8 cellular contexts compared by ENCODE assay signal in genomic region chr3:38039899-38040261, GRCh38. TPM values are rescaled to one million over a fixed set of nuclear protein-coding genes. Genes with fewer than 3 reads are reported as not detected.
DNase-seq lines count a peak whose midpoint lies in the region; ATAC-seq, FAIRE-seq and TF ChIP-seq lines count a peak whose summit lies in the region.

No MANE protein-coding gene starts in this region.

- peaks cover 48% of the 10 kb centered on the region for H3K27me3 Mint-ChIP-seq in brain

- H3K27ac ChIP-seq in RWPE2 (ENCODE audit: poor library complexity, severe bottlenecking) (no peak overlapping the region), keratinocyte (ENCODE audit: control insufficient read depth, insufficient read depth, low read length) (no peak overlapping the region)

- H3K36me3 Mint-ChIP-seq in brain: no peaks in the 10 kb centered on the region

- peaks cover 15% of the 10 kb centered on the region for H3K4me1 ChIP-seq in RWPE2 (ENCODE audit: insufficient read depth, poor library complexity, severe bottlenecking)
- peaks cover 16% of the 10 kb centered on the region for H3K4me1 ChIP-seq in keratinocyte (ENCODE audit: control insufficient read depth, extremely low read depth, insufficient read depth, low read length)

- peaks cover 18% of the 10 kb centered on the region for H3K4me1 Mint-ChIP-seq in brain

- no peaks in the 10 kb centered on the region for H3K9me1 ChIP-seq in keratinocyte (ENCODE audit: control insufficient read depth, extremely low read depth, insufficient read depth, low read length)

- H3K9me3 ChIP-seq in RWPE2 (ENCODE audit: severe bottlenecking): no peaks in the 10 kb centered on the region
- no peaks in the 10 kb centered on the region for H3K9me3 ChIP-seq in keratinocyte (ENCODE audit: control insufficient read depth, low read depth, low read length)

- no peaks in the 10 kb centered on the region for H4K20me1 ChIP-seq in keratinocyte (ENCODE audit: control insufficient read depth, extremely low read depth, insufficient read depth, low read length)

- no peak overlapping the region for H3K9ac ChIP-seq in keratinocyte (ENCODE audit: control insufficient read depth, extremely low read depth, insufficient read depth, low read length)

- dilution Hi-C loops in keratinocyte (cut with MboI; ENCODE audit: extremely low pct_ligation_motif_present, low sequenced_read_pairs): no loop called here

- H3K27ac Mint-ChIP-seq in brain: peak overlapping the region in 1 of 5 experiments; percentile 44

- DNase-seq in RWPE2 (ENCODE audit: low spot score) (no peak), keratinocyte (ENCODE audit: low read depth, low spot score) (no peak), NCI-H187 treated with DMSO at 0.1 percent for 48 hours (lab: John Stamatoyannopoulos, UW) (no peak), GM19238 (ENCODE audit: insufficient read length, low spot score) (no peak)
- peak; percentile 22 for DNase-seq in stimulated activated CD4-positive, alpha-beta T cell treated with anti-CD3 and anti-CD28 coated beads, Interleukin-4, amount 100 ng/mL, for 1 hour

- no peak overlapping the region for H2AFZ ChIP-seq in keratinocyte (ENCODE audit: control insufficient read depth, low read length)

- H3K27me3 ChIP-seq in RWPE2 (ENCODE audit: insufficient read depth, poor library complexity, severe bottlenecking) (no peaks in the 10 kb centered on the region), keratinocyte (ENCODE audit: control insufficient read depth, extremely low read depth, insufficient read depth, low read length) (no peaks in the 10 kb centered on the region)

- H3K4me3 Mint-ChIP-seq in brain: peak overlapping the region; percentile 69 to 82 (median 73)

- FAIRE-seq in keratinocyte (lab: Jason Lieb, UNC): no peak

- H3K4me3 ChIP-seq in RWPE2 (ENCODE audit: severe bottlenecking): no peak overlapping the region
- peak overlapping the region in 1 of 3 experiments; percentile 64 for H3K4me3 ChIP-seq in keratinocyte (ENCODE audit: control insufficient read depth in 2 of 3, extremely low read depth in 1 of 3, insufficient read depth in 2 of 3, low read depth in 1 of 3, low read length in 3 of 3)

- ATAC-seq in GM18517 (IDR thresholded peaks at IDR 0.05; ENCODE audit: unreplicated experiment) (peak; percentile 25), HG02852 (IDR thresholded peaks at IDR 0.05; ENCODE audit: unreplicated experiment) (peak; percentile 54), RWPE2 (ENCODE audit: low read depth) (peak; percentile 57; the same call in 2 of the 3 replicates)

- TF ChIP-seq CTCF in RWPE2 (IDR thresholded peaks at IDR 0.05; ENCODE audit: poor library complexity, severe bottlenecking) (no peak), brain (conservative IDR thresholded peaks at IDR 0.05) (no peak), keratinocyte (optimal IDR thresholded peaks at IDR 0.05 in 1 of 3, IDR thresholded peaks at IDR 0.05 in 1 of 3, conservative IDR thresholded peaks at IDR 0.05 in 1 of 3; ENCODE audit: extremely low read depth in 1 of 3, insufficient read depth in 2 of 3, low read length in 3 of 3) (peak in 1 of 3 experiments; percentile 31)

- no peaks in the 10 kb centered on the region for H3K9me3 Mint-ChIP-seq in brain

- H3K79me2 ChIP-seq in keratinocyte (ENCODE audit: control insufficient read depth, insufficient read depth, low read length): no peaks in the 10 kb centered on the region

- no peaks in the 10 kb centered on the region for H3K36me3 ChIP-seq in RWPE2 (ENCODE audit: low read depth)
- no peaks in the 10 kb centered on the region for H3K36me3 ChIP-seq in keratinocyte (ENCODE audit: control insufficient read depth in 2 of 2, extremely low read depth in 1 of 2, insufficient read depth in 2 of 2, low read length in 2 of 2)

- peak overlapping the region; percentile 60 for H3K4me2 ChIP-seq in keratinocyte (ENCODE audit: control insufficient read depth, extremely low read depth, insufficient read depth, low read depth, low read length)

RNA-seq across cellular contexts. Expression of gene DLEC1, which starts 0.9 kb away (rescaled TPM):
- polyA plus RNA-seq in brain (ENCODE audit: insufficient read depth, low read depth, low replicate concordance) (0.19 TPM), keratinocyte (0.01 to 0.02 TPM in 2 of 3 replicates, not detected in the other)
- not detected for polyA plus RNA-seq in keratinocyte (2011; ENCODE audit: low read depth)
- 0.01 TPM in 1 of 2 replicates, not detected in the other for polyA plus RNA-seq in keratinocyte (2011; cell fraction: cytosol; rRNA removed)
- 0.08 and 0.11 TPM in 2 replicates for polyA plus RNA-seq in keratinocyte (2011; cell fraction: nucleus; rRNA removed)
- polyA plus RNA-seq in keratinocyte (2012; ENCODE audit: low replicate concordance): 0.03 and 0.16 TPM in 2 replicates
- polyA minus RNA-seq in keratinocyte: 0.03 TPM in 1 of 3 replicates, not detected in the others
- not detected for polyA minus RNA-seq in keratinocyte (2011; cell fraction: cytosol; rRNA and poly(A)+ RNA removed)
- polyA minus RNA-seq in keratinocyte (2011; cell fraction: nucleus; rRNA and poly(A)+ RNA removed): not detected in 2 replicates

RNA-seq across cellular contexts. Expression of gene PLCD1, which starts 10.4 kb away (rescaled TPM):
- 11.8 TPM for polyA plus RNA-seq in brain (ENCODE audit: insufficient read depth, low read depth, low replicate concordance)
- polyA plus RNA-seq in keratinocyte: 22.0 to 36.1 TPM (median 26.0 TPM) in 3 replicates
- 85.5 TPM for polyA plus RNA-seq in keratinocyte (2011; ENCODE audit: low read depth)
- 26.9 and 36.7 TPM in 2 replicates for polyA plus RNA-seq in keratinocyte (2011; cell fraction: cytosol; rRNA removed)
- 62.6 and 75.1 TPM in 2 replicates for polyA plus RNA-seq in keratinocyte (2011; cell fraction: nucleus; rRNA removed)
- 30.7 and 70.4 TPM in 2 replicates for polyA plus RNA-seq in keratinocyte (2012; ENCODE audit: low replicate concordance)
- polyA minus RNA-seq in keratinocyte: 36.6 to 91.1 TPM (median 43.6 TPM) in 3 replicates
- polyA minus RNA-seq in keratinocyte (2011; cell fraction: cytosol; rRNA and poly(A)+ RNA removed): 42.4 TPM
- polyA minus RNA-seq in keratinocyte (2011; cell fraction: nucleus; rRNA and poly(A)+ RNA removed): 33.6 and 34.4 TPM in 2 replicates

RNA-seq across cellular contexts. Expression of gene VILL, which starts 49.3 kb away (rescaled TPM):
- polyA plus RNA-seq in brain (ENCODE audit: insufficient read depth, low read depth, low replicate concordance) (5.1 TPM), keratinocyte (2.1 to 2.8 TPM (median 2.1 TPM) in 3 replicates)
- polyA plus RNA-seq in keratinocyte (2011; ENCODE audit: low read depth): 1.9 TPM
- 0.96 and 1.7 TPM in 2 replicates for polyA plus RNA-seq in keratinocyte (2011; cell fraction: cytosol; rRNA removed)
- polyA plus RNA-seq in keratinocyte (2011; cell fraction: nucleus; rRNA removed): 5.8 and 6.8 TPM in 2 replicates
- 1.8 and 2.2 TPM in 2 replicates for polyA plus RNA-seq in keratinocyte (2012; ENCODE audit: low replicate concordance)
- 1.9 to 4.3 TPM (median 2.2 TPM) in 3 replicates for polyA minus RNA-seq in keratinocyte
- 2.3 TPM for polyA minus RNA-seq in keratinocyte (2011; cell fraction: cytosol; rRNA and poly(A)+ RNA removed)
- polyA minus RNA-seq in keratinocyte (2011; cell fraction: nucleus; rRNA and poly(A)+ RNA removed): 4.1 TPM in 2 replicates
